In the genomic region with DNA sequence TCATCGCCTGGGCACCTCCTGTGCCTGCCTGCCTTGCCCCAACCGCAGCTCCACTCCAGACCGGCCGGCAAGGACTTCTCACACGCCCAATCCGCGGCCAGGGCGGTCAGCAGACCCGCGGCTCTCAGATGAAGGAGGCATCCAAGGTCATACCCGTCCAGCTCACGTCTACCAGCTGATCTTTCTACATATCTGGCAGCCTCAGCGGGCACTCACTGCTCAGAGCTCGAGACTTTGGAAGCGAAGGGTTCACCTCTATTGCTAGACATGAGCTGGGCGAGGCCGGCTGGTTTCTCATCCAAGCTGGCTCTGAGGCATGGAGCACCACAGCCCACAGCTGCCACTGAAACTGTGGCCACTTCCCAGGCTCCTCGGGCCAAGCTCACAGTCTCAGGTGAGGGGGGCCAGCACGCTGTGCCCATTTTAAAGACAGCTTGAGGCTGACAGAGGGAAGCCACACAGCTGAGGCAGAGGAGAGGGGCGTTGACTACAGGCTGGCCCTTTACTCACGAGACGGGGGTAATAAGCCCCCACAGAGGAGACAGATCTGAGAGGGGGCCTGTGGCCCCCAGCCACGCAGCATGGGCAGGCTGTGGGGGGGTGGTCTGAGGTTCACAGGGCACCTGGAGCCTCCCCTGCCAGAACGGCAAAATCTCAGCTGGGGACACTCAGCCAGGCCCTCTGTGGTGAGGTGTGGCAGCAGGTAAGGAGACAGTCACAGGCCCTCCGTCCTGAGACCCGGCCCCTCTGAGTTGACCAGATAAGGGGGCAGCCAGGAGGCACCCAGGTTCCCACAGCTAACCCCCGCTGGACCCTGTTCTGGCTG, we compare ENCODE assay signal across 9 cellular contexts. TPM values are rescaled to one million over a fixed set of nuclear protein-coding genes. Genes with fewer than 3 reads are reported as not detected.
DNase-seq lines count a peak whose midpoint lies in the region; ATAC-seq and TF ChIP-seq lines count a peak whose summit lies in the region.
"Had no signal": no experiment of that assay in that cellular context is flagged by ENCODE, and none has a peak within 500 bp of the region (broad histone marks: within the 10 kb centered on the region; RNA-seq: fewer than 3 reads in every experiment).

No MANE protein-coding gene starts in this region.

- peaks cover 0 to 92% of the 10 kb centered on the region in 2 donors for H3K4me1 ChIP-seq in right atrium auricular region
- peaks cover 65% of the 10 kb centered on the region for H3K4me1 ChIP-seq in psoas muscle

- DNase-seq in Daoy (ENCODE audit: low read depth) (peak; percentile 41), amniotic epithelial cell (ENCODE audit: low read depth) (peak; percentile 65), right atrium auricular region (ENCODE audit: low spot score) (peak; percentile 76), psoas muscle (peak; percentile 73 to 84), medulla oblongata (ENCODE audit: extremely low spot score) (no peak), NCI-H2081 (lab: John Stamatoyannopoulos, UW) (no peak), COR-L47 (lab: John Stamatoyannopoulos, UW) (no peak)
- DNase-seq: EL had no signal

- intact Hi-C loops in psoas muscle (cut with DNase I), result no loop called here

- ATAC-seq in psoas muscle, result peak; percentile 64 to 77 (median 70)
- ATAC-seq in HG03354 (IDR thresholded peaks at IDR 0.05; ENCODE audit: poor library complexity, severe bottlenecking, unreplicated experiment), result no peak

- peak overlapping the region; percentile 89 to 95 for H3K4me3 ChIP-seq in right atrium auricular region
- H3K4me3 ChIP-seq in psoas muscle, result peak overlapping the region; percentile 75

- H3K27ac ChIP-seq in right atrium auricular region (peak overlapping the region; percentile 95 to 98), psoas muscle (peak overlapping the region; percentile 87)

- no peaks in the 10 kb centered on the region for H3K36me3 ChIP-seq in right atrium auricular region
- peaks cover 0 to 5% of the 10 kb centered on the region in 2 donors for H3K36me3 ChIP-seq in psoas muscle (ENCODE audit: insufficient read depth in 1 of 2, low read depth in 1 of 2)

- no peaks in the 10 kb centered on the region for H3K9me3 ChIP-seq in right atrium auricular region
- no peaks in the 10 kb centered on the region for H3K9me3 ChIP-seq in psoas muscle

- no peak for TF ChIP-seq CTCF in right atrium auricular region (IDR thresholded peaks at IDR 0.05)
- TF ChIP-seq CTCF in psoas muscle (IDR thresholded peaks at IDR 0.05), result no peak

- WGBS in psoas muscle, 3 donors, result 22 to 30% (median 29%) methylated on average over 27 of the region's 27 CpGs

- no peaks in the 10 kb centered on the region for H3K27me3 ChIP-seq in right atrium auricular region
- no peaks in the 10 kb centered on the region for H3K27me3 ChIP-seq in psoas muscle (ENCODE audit: insufficient read depth in 3 of 3, low read length in 2 of 3)

RNA-seq across cellular contexts. Expression of gene LAMA5, which starts 2.0 kb away (rescaled TPM):
- total RNA-seq in Daoy (2014; rRNA removed; shearing (Covaris generic)), result 3.1 and 9.6 TPM in 2 replicates
- 10 to 100 TPM; 61.1 to 69.4 TPM for total RNA-seq in right atrium auricular region
- 10 to 100 TPM; 27.2 to 74.6 (median 46.5) TPM for total RNA-seq in psoas muscle
- 10 to 100 TPM; 14.4 to 40.5 (median 23.3) TPM for polyA plus RNA-seq in psoas muscle

RNA-seq across cellular contexts. Expression of gene RPS21, which starts 21.8 kb away (rescaled TPM):
- total RNA-seq in Daoy (2014; rRNA removed; shearing (Covaris generic)), result 1,690 and 2,894 TPM in 2 replicates
- total RNA-seq in right atrium auricular region, result 1,000 to 10,000 TPM; 1,510 to 1,937 TPM
- total RNA-seq in psoas muscle, result 1,000 to 10,000 TPM in 3 of 4 donors, 100 to 1,000 TPM in 1; 602 to 1,206 (median 1,044) TPM
- polyA plus RNA-seq in psoas muscle, result 1,000 to 10,000 TPM; 3,473 to 5,162 (median 3,791) TPM

RNA-seq across cellular contexts. Expression of gene CABLES2, which starts 42.0 kb away (rescaled TPM):
- 2.0 and 3.8 TPM in 2 replicates for total RNA-seq in Daoy (2014; rRNA removed; shearing (Covaris generic))
- 10 to 100 TPM; 10.8 to 17.7 TPM for total RNA-seq in right atrium auricular region
- 1 to 10 TPM; 3.0 to 4.2 (median 3.9) TPM for total RNA-seq in psoas muscle
- 1 to 10 TPM; 2.4 to 4.3 (median 3.5) TPM for polyA plus RNA-seq in psoas muscle

Comparison
In these comparisons a context has a peak if more than half of its experiments do, and no peak if none do; other contexts are left out.
1. DNase-seq: peak in Daoy (single experiment), amniotic epithelial cell (single experiment), right atrium auricular region (single experiment) and psoas muscle (2 of 2); none in medulla oblongata (single experiment), NCI-H2081 (0 of 2) and COR-L47 (single experiment).